ENCODE assay signal across 28 cellular contexts in the genomic region with DNA sequence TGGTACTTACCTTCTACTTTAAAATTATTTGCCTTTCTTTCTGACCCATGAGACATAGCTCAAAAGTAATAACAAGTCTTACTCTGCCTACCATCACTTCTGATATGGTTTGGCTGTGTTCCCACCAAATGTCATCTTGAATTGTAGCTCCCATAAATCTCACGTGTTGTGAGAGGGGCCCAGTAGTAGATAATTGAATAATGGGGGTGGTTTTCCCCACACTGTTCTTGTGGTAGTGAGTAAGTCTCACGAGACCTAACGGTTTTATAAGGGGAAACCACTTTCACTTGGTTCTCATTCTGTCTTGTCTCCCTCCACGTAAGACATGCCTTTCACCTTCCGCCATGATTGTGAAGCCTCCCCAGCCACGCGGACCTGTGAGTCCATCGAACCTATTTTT.
"Had no signal": no experiment of that assay in that cellular context is flagged by ENCODE, and none has a peak within 500 bp of the region (broad histone marks: within the 10 kb centered on the region; RNA-seq: fewer than 3 reads in every experiment).

No MANE protein-coding gene starts in this region.

- H3K9ac ChIP-seq: parathyroid adenoma had no signal

- H3K36me3 ChIP-seq: brain microvascular endothelial cell, gastrocnemius medialis, heart left ventricle, tibial nerve had no signal

- H3K79me2 ChIP-seq: parathyroid adenoma had no signal

- FAIRE-seq: endothelial cell of umbilical vein, islet of Langerhans, small intestine, urothelium cell line had no signal

- H3K4me3 Mint-ChIP-seq: activated CD4-positive, alpha-beta memory T cell treated with anti-CD3 and anti-CD28 coated beads, Interleukin-2, amount 10 ng/mL, durations not matched to agents 7 days and 5 days; activated CD8-positive, alpha-beta memory T cell treated with anti-CD3 and anti-CD28 coated beads, Interleukin-2, amount 10 ng/mL, durations not matched to agents 7 days and 5 days; activated naive CD4-positive, alpha-beta T cell treated with anti-CD3 and anti-CD28 coated beads, Interleukin-2, amount 10 ng/mL, durations not matched to agents 7 days and 5 days; naive B cell; stimulated activated effector memory CD8-positive, alpha-beta T cell treated with anti-CD3 and anti-CD28 coated beads, Interleukin-12 subunit alpha, Interleukin-12 subunit beta, amount 100 ng/mL, for 72 hours; stimulated activated naive CD8-positive, alpha-beta T cell treated with anti-CD3 and anti-CD28 coated beads, Interleukin-15, amount 100 ng/mL, for 72 hours; T-helper 1 cell treated with Interleukin-12 subunit alpha and Interleukin-12 subunit beta and Interleukin-4 antibody, amounts not matched to agents 30 μg/mL and 1 μg/mL, for 36 hours had no signal

- H3K9me3 ChIP-seq: gastrocnemius medialis, heart left ventricle, tibial nerve had no signal

- DNase-seq: activated CD4-positive, alpha-beta memory T cell treated with anti-CD3 and anti-CD28 coated beads, Interleukin-2, amount 10 ng/mL, durations not matched to agents 7 days and 5 days; activated CD4-positive, alpha-beta T cell treated with anti-CD3 and anti-CD28 coated beads for 4 hours; activated CD4-positive, CD25-positive, alpha-beta regulatory T cell; activated CD8-positive, alpha-beta memory T cell treated with anti-CD3 and anti-CD28 coated beads, Interleukin-2, amount 10 ng/mL, durations not matched to agents 7 days and 5 days; activated effector memory CD4-positive, alpha-beta T cell treated with anti-CD3 and anti-CD28 coated beads, Interleukin-2, amount 50 U/mL, for 16 hours; activated naive CD4-positive, alpha-beta T cell treated with anti-CD3 and anti-CD28 coated beads, Interleukin-2, amount 10 ng/mL, durations not matched to agents 7 days and 5 days; activated T-cell treated with anti-CD3 and anti-CD28 coated beads for 4 hours; brain microvascular endothelial cell; dermis blood vessel endothelial cell; effector memory CD4-positive, alpha-beta T cell; gastrocnemius medialis; heart left ventricle; left cardiac atrium; mesendoderm; naive B cell; small intestine; stimulated activated CD4-positive, alpha-beta T cell treated with anti-CD3 and anti-CD28 coated beads, Interleukin-2, amount 100 ng/mL, for 24 hours; stimulated activated naive CD8-positive, alpha-beta T cell treated with anti-CD3 and anti-CD28 coated beads, Interleukin-15, amount 100 ng/mL, for 72 hours; T1000 had no signal

- H3K4me1 ChIP-seq: gastrocnemius medialis, heart left ventricle, parathyroid adenoma, tibial nerve had no signal

- H3K27ac Mint-ChIP-seq: activated CD4-positive, alpha-beta memory T cell treated with anti-CD3 and anti-CD28 coated beads, Interleukin-2, amount 10 ng/mL, durations not matched to agents 7 days and 5 days; activated CD8-positive, alpha-beta memory T cell treated with anti-CD3 and anti-CD28 coated beads, Interleukin-2, amount 10 ng/mL, durations not matched to agents 7 days and 5 days; activated naive CD4-positive, alpha-beta T cell treated with anti-CD3 and anti-CD28 coated beads, Interleukin-2, amount 10 ng/mL, durations not matched to agents 7 days and 5 days; stimulated activated effector memory CD8-positive, alpha-beta T cell treated with anti-CD3 and anti-CD28 coated beads, Interleukin-12 subunit alpha, Interleukin-12 subunit beta, amount 100 ng/mL, for 72 hours; stimulated activated naive CD8-positive, alpha-beta T cell treated with anti-CD3 and anti-CD28 coated beads, Interleukin-15, amount 100 ng/mL, for 72 hours; T-helper 1 cell treated with Interleukin-12 subunit alpha and Interleukin-12 subunit beta and Interleukin-4 antibody, amounts not matched to agents 30 μg/mL and 1 μg/mL, for 36 hours had no signal

- H3K4me1 Mint-ChIP-seq: activated CD8-positive, alpha-beta memory T cell treated with anti-CD3 and anti-CD28 coated beads, Interleukin-2, amount 10 ng/mL, durations not matched to agents 7 days and 5 days; activated naive CD4-positive, alpha-beta T cell treated with anti-CD3 and anti-CD28 coated beads, Interleukin-2, amount 10 ng/mL, durations not matched to agents 7 days and 5 days; stimulated activated effector memory CD8-positive, alpha-beta T cell treated with anti-CD3 and anti-CD28 coated beads, Interleukin-12 subunit alpha, Interleukin-12 subunit beta, amount 100 ng/mL, for 72 hours; stimulated activated naive CD8-positive, alpha-beta T cell treated with anti-CD3 and anti-CD28 coated beads, Interleukin-15, amount 100 ng/mL, for 72 hours had no signal

- H3K4me3 ChIP-seq: gastrocnemius medialis, heart left ventricle, tibial nerve had no signal

- H3K27ac ChIP-seq: brain microvascular endothelial cell, gastrocnemius medialis, heart left ventricle, parathyroid adenoma, tibial nerve had no signal

- H3K27me3 ChIP-seq: brain microvascular endothelial cell, gastrocnemius medialis, heart left ventricle, tibial nerve had no signal

- ATAC-seq: activated CD8-positive, alpha-beta memory T cell treated with anti-CD3 and anti-CD28 coated beads, Interleukin-2, amount 10 ng/mL, durations not matched to agents 7 days and 5 days; esophagus mucosa; gastrocnemius medialis; heart left ventricle; left cardiac atrium; sciatic nerve; stimulated activated effector memory CD8-positive, alpha-beta T cell treated with anti-CD3 and anti-CD28 coated beads, Interleukin-12 subunit alpha, Interleukin-12 subunit beta, amount 100 ng/mL, for 72 hours; stimulated activated naive CD8-positive, alpha-beta T cell treated with anti-CD3 and anti-CD28 coated beads, Interleukin-15, amount 100 ng/mL, for 72 hours had no signal

- H3K27me3 Mint-ChIP-seq: activated CD4-positive, alpha-beta memory T cell treated with anti-CD3 and anti-CD28 coated beads, Interleukin-2, amount 10 ng/mL, durations not matched to agents 7 days and 5 days; activated CD8-positive, alpha-beta memory T cell treated with anti-CD3 and anti-CD28 coated beads, Interleukin-2, amount 10 ng/mL, durations not matched to agents 7 days and 5 days; activated naive CD4-positive, alpha-beta T cell treated with anti-CD3 and anti-CD28 coated beads, Interleukin-2, amount 10 ng/mL, durations not matched to agents 7 days and 5 days; naive B cell; stimulated activated naive CD8-positive, alpha-beta T cell treated with anti-CD3 and anti-CD28 coated beads, Interleukin-15, amount 100 ng/mL, for 72 hours had no signal

- H2AFZ ChIP-seq: parathyroid adenoma had no signal

- H3K9me3 Mint-ChIP-seq: activated CD4-positive, alpha-beta memory T cell treated with anti-CD3 and anti-CD28 coated beads, Interleukin-2, amount 10 ng/mL, durations not matched to agents 7 days and 5 days; activated naive CD4-positive, alpha-beta T cell treated with anti-CD3 and anti-CD28 coated beads, Interleukin-2, amount 10 ng/mL, durations not matched to agents 7 days and 5 days; stimulated activated effector memory CD8-positive, alpha-beta T cell treated with anti-CD3 and anti-CD28 coated beads, Interleukin-12 subunit alpha, Interleukin-12 subunit beta, amount 100 ng/mL, for 72 hours; stimulated activated naive CD8-positive, alpha-beta T cell treated with anti-CD3 and anti-CD28 coated beads, Interleukin-15, amount 100 ng/mL, for 72 hours; T-helper 1 cell treated with Interleukin-12 subunit alpha and Interleukin-12 subunit beta and Interleukin-4 antibody, amounts not matched to agents 30 μg/mL and 1 μg/mL, for 36 hours had no signal
